ENCODE assay signal across 8 cellular contexts in genomic region chr2:86719637-86720540, GRCh38. TPM values are rescaled to one million over a fixed set of nuclear protein-coding genes. Genes with fewer than 3 reads are reported as not detected.
DNase-seq lines count a peak whose midpoint lies in the region; ATAC-seq, FAIRE-seq and TF ChIP-seq lines count a peak whose summit lies in the region.
"Not testable (repeated sequence)": the region's sequence is repeated elsewhere in the genome, so short reads cannot be mapped to it uniquely, and the experiment has no call there.

TSS of gene RMND5A (plus strand) at chr2:86720291. CDS start at chr2:86720668, 377 bp downstream.

- in situ Hi-C loops in GM18951 (cut with MboI; ENCODE audit: low sequenced_read_pairs, unreplicated experiment) = not testable (repeated sequence)

- TF ChIP-seq POLR2A in GM18951 (IDR thresholded peaks at IDR 0.05; ENCODE audit: extremely low read depth, insufficient read depth, insufficient read length) = peak; percentile 64

- peak; percentile 85 for FAIRE-seq in kidney (lab: Jason Lieb, UNC)

- not testable (repeated sequence) for H3K36me3 ChIP-seq in kidney (ENCODE audit: control insufficient read depth in 1 of 2, insufficient read depth in 2 of 2, low read length in 2 of 2)

- peak; percentile 94 for ATAC-seq in HG03196 (IDR thresholded peaks at IDR 0.05; ENCODE audit: unreplicated experiment)

- TF ChIP-seq CTCF in AG09309 (IDR thresholded peaks at IDR 0.05; ENCODE audit: control insufficient read depth, insufficient read depth, low read depth, low read length, missing control alignments); choroid plexus epithelial cell (conservative IDR thresholded peaks at IDR 0.05; ENCODE audit: low read depth, low read length); kidney (IDR thresholded peaks at IDR 0.05; ENCODE audit: borderline replicate concordance, extremely low read depth, insufficient read depth): not testable (repeated sequence)

- H3K27ac ChIP-seq in kidney (ENCODE audit: low read depth in 2 of 2, low read length in 2 of 2) = peak within 1 kb of the TSS; percentile 57 to 80

- H3K9me3 ChIP-seq in kidney (ENCODE audit: control insufficient read depth in 1 of 2, low read length in 2 of 2) = not testable (repeated sequence)

- peak; percentile 76 for DNase-seq in AG09309 (ENCODE audit: low read depth)
- peak; percentile 82 for DNase-seq in NCI-H510A treated with DMSO at 0.1 percent for 48 hours (lab: John Stamatoyannopoulos, UW)
- DNase-seq in activated CD4-positive, alpha-beta T cell treated with anti-CD3 and anti-CD28 coated beads for 4 hours = peak; percentile 91 to 94
- DNase-seq in choroid plexus epithelial cell (ENCODE audit: low read depth) = peak; percentile 92
- peak; percentile 97 for DNase-seq in kidney
- DNase-seq in stimulated activated CD4-positive, alpha-beta T cell treated with anti-CD3 and anti-CD28 coated beads, Interleukin-12 subunit alpha, Interleukin-12 subunit beta, amount 100 ng/mL, for 4 hours = peak; percentile 86

- H3K4me1 ChIP-seq in kidney (ENCODE audit: control insufficient read depth in 1 of 2, insufficient read depth in 1 of 2, low read depth in 1 of 2, low read length in 2 of 2) = not testable (repeated sequence)

- H3K4me3 ChIP-seq in AG09309 (ENCODE audit: control insufficient read depth, low read depth, low read length) = peak within 1 kb of the TSS; percentile 67
- H3K4me3 ChIP-seq in choroid plexus epithelial cell (ENCODE audit: low read depth, low read length) = peak within 1 kb of the TSS; percentile 56
- peak within 1 kb of the TSS; percentile 52 to 64 for H3K4me3 ChIP-seq in kidney (ENCODE audit: low read length in 2 of 2)

- intact Hi-C loops in kidney (cut with DNase I) = not testable (repeated sequence)

- peak within 1 kb of the TSS; percentile 26 to 55 for H3K9ac ChIP-seq in kidney (ENCODE audit: low read length in 2 of 2)

RNA-seq across cellular contexts. Expression of gene RMND5A, which starts in this region (rescaled TPM):
- total RNA-seq in kidney = 33.6 TPM
- polyA plus RNA-seq in kidney (ENCODE audit: insufficient read depth, low read depth, low replicate concordance) = 13.9 TPM

Comparison
In these comparisons a context has a peak if more than half of its experiments do, and no peak if none do; other contexts are left out.
1. Peak in every context shown above with its lines: DNase-seq, ATAC-seq, H3K4me3 ChIP-seq and H3K27ac ChIP-seq.